Comparison of ENCODE assay signal across 26 cellular contexts in the genomic region with DNA sequence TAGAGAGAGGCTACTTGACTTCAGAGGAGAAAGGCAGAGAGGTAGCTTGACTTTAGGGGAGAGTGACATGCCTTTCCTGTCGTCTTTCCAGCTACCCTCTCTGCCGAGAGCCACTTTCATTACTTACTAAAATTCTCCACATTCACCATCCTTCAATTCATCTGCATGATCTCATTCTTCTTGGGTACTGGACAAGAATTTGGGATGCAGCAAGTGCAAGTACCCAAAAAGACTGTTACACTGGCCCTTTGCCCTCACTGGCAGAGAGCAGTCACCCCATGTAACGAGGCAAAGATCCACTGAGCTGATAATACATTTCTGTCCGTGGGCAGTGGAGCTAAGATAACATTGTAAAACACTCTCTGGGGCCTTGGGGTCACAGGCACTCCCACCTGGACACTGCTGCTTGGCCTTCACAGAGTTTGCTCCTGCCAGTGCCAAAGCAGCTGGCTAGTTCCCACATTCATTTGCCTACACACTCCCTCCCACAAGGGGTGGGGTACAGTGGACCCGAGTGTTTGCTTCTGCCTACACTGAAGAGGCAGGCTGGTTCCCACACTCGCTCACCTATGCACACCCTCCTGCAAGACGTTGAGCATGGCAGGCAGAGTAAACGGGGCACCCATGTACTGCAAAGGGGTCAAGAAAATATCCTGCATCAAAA.
A peak's percentile ranks its signal among the peaks of the same experiment; 100 is the strongest.
DNase-seq lines count a peak whose midpoint lies in the region; ATAC-seq, FAIRE-seq and TF ChIP-seq lines count a peak whose summit lies in the region.
"Had no signal": no experiment of that assay in that cellular context is flagged by ENCODE, and none has a peak within 500 bp of the region (broad histone marks: within the 10 kb centered on the region; RNA-seq: fewer than 3 reads in every experiment).

No MANE protein-coding gene starts in this region.

- no peak overlapping the region for H3K4ac ChIP-seq in H1 (replicated peaks; ENCODE audit: insufficient read length, low read depth, low read length)

- TF ChIP-seq RAD21 in H1 (IDR thresholded peaks at IDR 0.05 in 1 of 2, conservative IDR thresholded peaks at IDR 0.05 in 1 of 2; ENCODE audit: low read depth in 2 of 2, low read length in 2 of 2): no peak

- H3K4me3 ChIP-seq in Karpas-422 (ENCODE audit: low read length) (no peak overlapping the region), H1 (ENCODE audit: extremely low read depth in 1 of 4, insufficient read depth in 2 of 4, low read depth in 3 of 4, low read length in 4 of 4) (no peak overlapping the region), pancreas (no peak overlapping the region), upper lobe of right lung (no peak overlapping the region)
- H3K4me3 ChIP-seq: A549; BLaER1 treated with 17β-estradiol and CSF1 and Interleukin-3, amounts not matched to agents 10 nM and 100 nM; GM23338; K562 had no signal

- H3K36me3 ChIP-seq in Karpas-422 (ENCODE audit: insufficient read depth, low read length) (no peaks in the 10 kb centered on the region), H1 (ENCODE audit: control insufficient read depth in 2 of 4, insufficient read depth in 4 of 4, low read length in 3 of 4) (no peaks in the 10 kb centered on the region), pancreas (no peaks in the 10 kb centered on the region), upper lobe of right lung (no peaks in the 10 kb centered on the region)
- H3K36me3 ChIP-seq: BLaER1 treated with 17β-estradiol and CSF1 and Interleukin-3, amounts not matched to agents 10 nM and 100 nM had no signal

- H3K9me3 ChIP-seq in Karpas-422 (ENCODE audit: low read length) (no peaks in the 10 kb centered on the region), H1 (ENCODE audit: insufficient read depth in 2 of 2, low read depth in 1 of 2, low read length in 1 of 2) (no peaks in the 10 kb centered on the region), pancreas (no peaks in the 10 kb centered on the region), upper lobe of right lung (no peaks in the 10 kb centered on the region)
- H3K9me3 ChIP-seq: A549; BLaER1 treated with 17β-estradiol and CSF1 and Interleukin-3, amounts not matched to agents 10 nM and 100 nM; SK-N-SH had no signal

- no peak overlapping the region for H4K91ac ChIP-seq in H1 (replicated peaks; ENCODE audit: insufficient read length, low read length)

- H3K27ac ChIP-seq in Karpas-422 (ENCODE audit: low read length): no peak overlapping the region
- H3K27ac ChIP-seq in H1 (ENCODE audit: low read depth, low read length): no peak overlapping the region
- H3K27ac ChIP-seq in pancreas: no peak overlapping the region
- H3K27ac ChIP-seq in upper lobe of right lung: no peak overlapping the region
- H3K27ac ChIP-seq: A549; BLaER1 treated with 17β-estradiol and CSF1 and Interleukin-3, amounts not matched to agents 10 nM and 100 nM had no signal

- H3K56ac ChIP-seq in H1 (replicated peaks; ENCODE audit: insufficient read length, low read depth, low read length): no peak overlapping the region

- no peak overlapping the region for H3K14ac ChIP-seq in H1 (ENCODE audit: insufficient read length)

- TF ChIP-seq CTCF in H1 (IDR thresholded peaks at IDR 0.05; ENCODE audit: control extremely low read depth in 1 of 3, insufficient read depth in 1 of 3, low read depth in 1 of 3, low read length in 3 of 3): no peak
- no peak for TF ChIP-seq CTCF in pancreas (IDR thresholded peaks at IDR 0.05)
- no peak for TF ChIP-seq CTCF in upper lobe of right lung (IDR thresholded peaks at IDR 0.05)

- H3K4me2 ChIP-seq in Karpas-422 (ENCODE audit: low read depth, low read length, poor library complexity, severe bottlenecking) (no peak overlapping the region), H1 (ENCODE audit: insufficient read depth in 1 of 2, low read depth in 2 of 2, low read length in 2 of 2) (no peak overlapping the region)
- H3K4me2 ChIP-seq: A549; BLaER1 treated with 17β-estradiol and CSF1 and Interleukin-3, amounts not matched to agents 10 nM and 100 nM; GM23338; SK-N-SH had no signal

- TF ChIP-seq EP300 in H1 (IDR thresholded peaks at IDR 0.05; ENCODE audit: borderline replicate concordance in 1 of 2, low read depth in 2 of 2, low read length in 2 of 2): no peak

- H2BK15ac ChIP-seq in H1 (ENCODE audit: low read length): no peak overlapping the region

- no peak for TF ChIP-seq POLR2A in H1 (IDR thresholded peaks at IDR 0.05; ENCODE audit: control extremely low read depth in 1 of 2, low read depth in 2 of 2, low read length in 2 of 2)

- H3K9me2 ChIP-seq in Karpas-422 (replicated peaks; ENCODE audit: insufficient read depth, low read length): no peaks in the 10 kb centered on the region
- H3K9me2 ChIP-seq: SK-N-SH had no signal

- H3K18ac ChIP-seq in H1 (ENCODE audit: extremely low read depth, low read length): no peak overlapping the region

- H4K8ac ChIP-seq in H1 (ENCODE audit: extremely low read depth, insufficient read depth, low read length): no peak overlapping the region

- H4K5ac ChIP-seq in H1 (ENCODE audit: insufficient read length, low read depth, low read length): no peak overlapping the region

- intact Hi-C loops in pancreas (cut with DNase I) (no loop called here), upper lobe of right lung (cut with DNase I) (no loop called here)

- FAIRE-seq in H1 (lab: Jason Lieb, UNC) (no peak), pancreas (lab: Jason Lieb, UNC) (no peak)
- FAIRE-seq: A549, K562, RCC 7860 had no signal

- DNase-seq in Karpas-422: no peak
- DNase-seq in H1 (ENCODE audit: low read depth in 1 of 2, low spot score in 2 of 2): no peak
- peak in 4 of 6 donors; percentile 50 to 76 (median 64) for DNase-seq in pancreas
- DNase-seq in upper lobe of right lung: no peak
- no peak for DNase-seq in stimulated activated CD4-positive, alpha-beta T cell treated with anti-CD3 and anti-CD28 coated beads, Interleukin-4, amount 100 ng/mL, for 1 hour
- DNase-seq: AML-193; CD4-positive, alpha-beta memory T cell; COR-L47; DMS53; MV-4-11; NCI-H1105 treated with DMSO at 0.1 percent for 48 hours; NCI-H146; NCI-H1930; NCI-H2107; NCI-H446; NCI-H524 treated with DMSO at 0.1 percent for 48 hours; NCI-H774; SK-N-SH had no signal

- no peaks in the 10 kb centered on the region for H3K23me2 ChIP-seq in H1 (ENCODE audit: low read depth, low read length)

- H2BK120ac ChIP-seq in H1 (replicated peaks; ENCODE audit: low read depth, low read length): no peak overlapping the region

- ATAC-seq in pancreas (peak; percentile 93 to 99 (median 98)), upper lobe of right lung (peak; percentile 30), HG03432 (IDR thresholded peaks at IDR 0.05; ENCODE audit: unreplicated experiment) (no peak), GM21423 (IDR thresholded peaks at IDR 0.05; ENCODE audit: unreplicated experiment) (no peak)
- ATAC-seq: A549, GM23338, HCT116, K562 had no signal

- no peaks in the 10 kb centered on the region for H4K20me1 ChIP-seq in Karpas-422 (ENCODE audit: insufficient read depth, low read depth, low read length)
- H4K20me1 ChIP-seq in H1 (replicated peaks in 1 of 2; ENCODE audit: control insufficient read depth in 1 of 2, insufficient read depth in 2 of 2, low read length in 2 of 2): no peaks in the 10 kb centered on the region
- H4K20me1 ChIP-seq: BLaER1 treated with 17β-estradiol and CSF1 and Interleukin-3, amounts not matched to agents 10 nM and 100 nM had no signal

- no peak overlapping the region for H2BK5ac ChIP-seq in H1 (ENCODE audit: low read depth, low read length)

- H2BK12ac ChIP-seq in H1 (ENCODE audit: low read depth, low read length): no peak overlapping the region

- H2BK20ac ChIP-seq in H1 (ENCODE audit: low read length): no peak overlapping the region

- peak overlapping the region; percentile 90 for H2AFZ ChIP-seq in Karpas-422 (ENCODE audit: low read length)
- H2AFZ ChIP-seq in H1 (ENCODE audit: low read length): peak overlapping the region; percentile 95
- H2AFZ ChIP-seq: GM23338 had no signal

- no peaks in the 10 kb centered on the region for H3K79me1 ChIP-seq in H1 (ENCODE audit: low read depth, low read length)

- H3K9ac ChIP-seq in Karpas-422 (ENCODE audit: low read length): no peak overlapping the region
- H3K9ac ChIP-seq in H1 (replicated peaks in 1 of 4; ENCODE audit: extremely low read depth in 1 of 4, low read depth in 3 of 4, low read length in 3 of 4): no peak overlapping the region
- H3K9ac ChIP-seq: BLaER1 treated with 17β-estradiol and CSF1 and Interleukin-3, amounts not matched to agents 10 nM and 100 nM; SK-N-SH had no signal

- H3K4me1 ChIP-seq in Karpas-422 (ENCODE audit: low read length) (peaks cover 16% of the 10 kb centered on the region), H1 (replicated peaks in 1 of 4; ENCODE audit: control insufficient read depth in 3 of 4, insufficient read depth in 4 of 4, low read length in 3 of 4) (no peaks in the 10 kb centered on the region), pancreas (no peaks in the 10 kb centered on the region), upper lobe of right lung (no peaks in the 10 kb centered on the region)
- H3K4me1 ChIP-seq: A549 had no signal

- POLR2A ChIA-PET in H1 (lab: Charles Lee; ENCODE audit: partially characterized antibody): no interaction called here

- no peaks in the 10 kb centered on the region for H3K27me3 ChIP-seq in Karpas-422 (ENCODE audit: low read length)
- no peaks in the 10 kb centered on the region for H3K27me3 ChIP-seq in H1 (replicated peaks in 1 of 4; ENCODE audit: control insufficient read depth in 3 of 4, extremely low read depth in 1 of 4, insufficient read depth in 3 of 4, low read length in 3 of 4)
- no peaks in the 10 kb centered on the region for H3K27me3 ChIP-seq in pancreas
- H3K27me3 ChIP-seq in upper lobe of right lung: no peaks in the 10 kb centered on the region
- H3K27me3 ChIP-seq: BLaER1 treated with 17β-estradiol and CSF1 and Interleukin-3, amounts not matched to agents 10 nM and 100 nM had no signal

- H2AK5ac ChIP-seq in H1 (ENCODE audit: low read depth, low read length): no peak overlapping the region

- H3K79me2 ChIP-seq in Karpas-422 (ENCODE audit: low read length) (no peaks in the 10 kb centered on the region), H1 (ENCODE audit: control insufficient read depth in 1 of 2, insufficient read depth in 2 of 2, low read length in 2 of 2) (no peaks in the 10 kb centered on the region)

- H3K23ac ChIP-seq in H1 (ENCODE audit: insufficient read length): no peak overlapping the region

- 89% methylated on average over 8 of the region's 8 CpGs; no CpG with 5 or more reads in 1 of the 2 experiments for WGBS in H1 (ENCODE audit: extremely low coverage in 1 of 2, insufficient coverage in 1 of 2, insufficient read length in 1 of 2, insufficient replicate concordance in 2 of 2, low coverage in 1 of 2, low lambda C conversion rate in 2 of 2, missing lambda C conversion rate in 1 of 2), 2 experiments
- 22 to 25% methylated on average over 8 of the region's 8 CpGs for WGBS in pancreas, 2 donors

- CTCF ChIA-PET in H1 (lab: Charles Lee; ENCODE audit: partially characterized antibody): interaction anchor here (0.6 kb wide), 1 partner anchor 16 kb away, joined by 3 read pairs; no protein-coding TSS in a partner anchor

TF ChIP-seq in H1, 55 proteins besides CTCF, POLR2A, EP300 and RAD21 (continues in another document):
- TF ChIP-seq SP1 (IDR thresholded peaks at IDR 0.05; ENCODE audit: low read depth, low read length) (no peak), RFX5 (IDR thresholded peaks at IDR 0.05; ENCODE audit: borderline replicate concordance, low read depth, low read length) (no peak), HDAC2 (IDR thresholded peaks at IDR 0.05; ENCODE audit: borderline replicate concordance in 1 of 2, low read depth in 2 of 2, low read length in 2 of 2) (no peak)

Comparison
In these comparisons a context has a peak if more than half of its experiments do, and no peak if none do; other contexts are left out.
1. DNase-seq: peak in pancreas (4 of 6); none in Karpas-422 (single experiment), H1 (0 of 2), upper lobe of right lung (single experiment) and stimulated activated CD4-positive, alpha-beta T cell treated with anti-CD3 and anti-CD28 coated beads, Interleukin-4, amount 100 ng/mL, for 1 hour (single experiment).
2. ATAC-seq: peak in pancreas (4 of 4) and upper lobe of right lung (single experiment); none in HG03432 (single experiment) and GM21423 (single experiment).